Comparison of ENCODE assay signal across 13 cellular contexts in the genomic region with DNA sequence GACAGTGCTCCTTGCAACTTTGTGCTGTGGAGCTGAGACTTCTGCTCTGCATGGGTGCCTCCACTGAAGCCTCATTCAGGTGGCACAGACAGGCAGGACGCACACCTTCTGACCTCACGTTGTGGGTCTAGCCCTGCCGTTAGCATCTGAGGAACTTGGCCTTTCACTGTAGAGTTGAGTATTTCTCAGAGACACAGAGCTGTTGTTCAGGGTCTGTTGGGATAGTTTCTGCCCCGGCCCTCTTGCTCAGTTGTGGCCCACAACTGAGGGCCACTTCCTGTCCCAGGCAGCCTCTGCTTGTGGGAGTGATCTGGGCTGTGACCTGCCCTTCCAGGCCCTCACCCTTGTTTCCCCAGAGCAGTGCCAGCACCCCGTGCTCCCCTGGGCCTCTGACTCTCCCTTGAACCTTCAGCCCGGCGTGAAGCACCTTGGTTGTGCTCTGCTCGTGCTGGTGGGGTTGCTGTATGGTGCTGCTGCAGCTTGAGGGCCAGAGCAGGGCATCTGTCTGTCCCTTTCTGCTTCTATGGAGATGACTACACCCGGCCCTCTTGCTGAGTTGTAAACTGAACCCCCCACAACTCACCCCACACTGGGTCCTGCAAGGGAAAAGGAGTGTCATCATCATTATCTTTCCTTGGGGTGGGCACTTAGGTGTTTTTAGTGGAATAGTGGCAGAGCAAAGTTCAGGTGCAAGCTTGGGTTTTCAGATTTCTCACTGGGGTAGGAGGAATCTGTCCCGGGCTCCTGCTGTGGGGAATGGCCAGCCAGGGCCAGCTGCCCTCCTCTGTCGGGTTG. TPM values are rescaled to one million over a fixed set of nuclear protein-coding genes. Genes with fewer than 3 reads are reported as not detected.
DNase-seq lines count a peak whose midpoint lies in the region; ATAC-seq, FAIRE-seq and TF ChIP-seq lines count a peak whose summit lies in the region.
"Had no signal": no experiment of that assay in that cellular context is flagged by ENCODE, and none has a peak within 500 bp of the region (broad histone marks: within the 10 kb centered on the region; RNA-seq: fewer than 3 reads in every experiment).

No MANE protein-coding gene starts in this region.

- intact Hi-C loops in left cardiac atrium (cut with DNase I) = no loop called here

- H3K27ac ChIP-seq in BLaER1 treated with 17β-estradiol and CSF1 and Interleukin-3, amounts not matched to agents 10 nM and 100 nM = peak overlapping the region in 4 of 11 experiments; percentile 7 to 44 (median 32); a peak in 7 of 22 replicates
- no peak overlapping the region for H3K27ac ChIP-seq in coronary artery
- H3K27ac ChIP-seq: heart left ventricle had no signal

- peak overlapping the region in 8 of 11 experiments; percentile 5 to 45 (median 24); a peak in 13 of 22 replicates for H3K9ac ChIP-seq in BLaER1 treated with 17β-estradiol and CSF1 and Interleukin-3, amounts not matched to agents 10 nM and 100 nM
- peak overlapping the region; percentile 13 for H3K9ac ChIP-seq in iPS-15b (ENCODE audit: low read depth, low read length)

- FAIRE-seq in GM19239 (lab: Jason Lieb, UNC) = peak; percentile 80

- peaks cover 94 to 100% (median 100%) of the 10 kb centered on the region in 11 experiments for H4K20me1 ChIP-seq in BLaER1 treated with 17β-estradiol and CSF1 and Interleukin-3, amounts not matched to agents 10 nM and 100 nM

- no peak for ATAC-seq in GM21619 (IDR thresholded peaks at IDR 0.05; ENCODE audit: unreplicated experiment)
- ATAC-seq in left cardiac atrium = no peak

- peak overlapping the region; percentile 67 to 97 (median 87) for H3K4me2 ChIP-seq in BLaER1 treated with 17β-estradiol and CSF1 and Interleukin-3, amounts not matched to agents 10 nM and 100 nM

- DNase-seq in GM19239 (ENCODE audit: insufficient read length, low spot score) = no peak
- peak; percentile 72 for DNase-seq in NB4 (ENCODE audit: low read depth)
- DNase-seq in NCI-H226 = no peak
- DNase-seq in left cardiac atrium = no peak
- DNase-seq in coronary artery (ENCODE audit: low spot score) = no peak
- DNase-seq: BE2C, cortex of kidney, NCI-H524 treated with DMSO at 0.1 percent for 48 hours, SW 1271 had no signal

- H3K27me3 ChIP-seq in BLaER1 treated with 17β-estradiol and CSF1 and Interleukin-3, amounts not matched to agents 10 nM and 100 nM = no peaks in the 10 kb centered on the region
- no peaks in the 10 kb centered on the region for H3K27me3 ChIP-seq in iPS-15b (ENCODE audit: control insufficient read depth, insufficient read depth, low read length)
- H3K27me3 ChIP-seq: BE2C, heart left ventricle had no signal

- TF ChIP-seq CTCF in NB4 (IDR thresholded peaks at IDR 0.05; ENCODE audit: low read depth, low read length) = no peak
- TF ChIP-seq CTCF in coronary artery (IDR thresholded peaks at IDR 0.05) = no peak

- TF ChIP-seq POLR2A in NB4 (IDR thresholded peaks at IDR 0.05; ENCODE audit: extremely low read depth, insufficient read length) = no peak

- H3K36me3 ChIP-seq in BLaER1 treated with 17β-estradiol and CSF1 and Interleukin-3, amounts not matched to agents 10 nM and 100 nM = peaks cover 0 to 6% (median 0%) of the 10 kb centered on the region in 11 experiments; a peak in 2 of 22 replicates
- no peaks in the 10 kb centered on the region for H3K36me3 ChIP-seq in iPS-15b (ENCODE audit: control insufficient read depth, insufficient read depth, low read length)
- H3K36me3 ChIP-seq: BE2C had no signal

- no peaks in the 10 kb centered on the region for H3K9me3 ChIP-seq in BLaER1 treated with 17β-estradiol and CSF1 and Interleukin-3, amounts not matched to agents 10 nM and 100 nM (replicated peaks in 1 of 11)
- H3K9me3 ChIP-seq in iPS-15b (ENCODE audit: control insufficient read depth, insufficient read depth, low read length) = no peaks in the 10 kb centered on the region
- H3K9me3 ChIP-seq: BE2C, heart left ventricle had no signal

- H3K4me1 ChIP-seq in BLaER1 treated with 17β-estradiol and CSF1 and Interleukin-3, amounts not matched to agents 10 nM and 100 nM = peaks cover 74 to 82% (median 78%) of the 10 kb centered on the region in 10 experiments
- H3K4me1 ChIP-seq in iPS-15b (ENCODE audit: control insufficient read depth, insufficient read depth, low read length) = peaks cover 32% of the 10 kb centered on the region

- no peak overlapping the region for H3K4me3 ChIP-seq in BLaER1 treated with 17β-estradiol and CSF1 and Interleukin-3, amounts not matched to agents 10 nM and 100 nM
- H3K4me3 ChIP-seq in NB4 (ENCODE audit: low read depth, low read length) (no peak overlapping the region), iPS-15b (ENCODE audit: low read depth, low read length) (no peak overlapping the region), coronary artery (no peak overlapping the region)
- H3K4me3 ChIP-seq: heart left ventricle had no signal

RNA-seq across cellular contexts. Expression of a gene that starts 11.7 kb away (rescaled TPM):
- total RNA-seq in left cardiac atrium = 10 to 100 TPM; 14.5 to 14.8 TPM

RNA-seq across cellular contexts. Expression of a gene that starts 18.3 kb away (rescaled TPM):
- total RNA-seq in left cardiac atrium = 10 to 100 TPM in 1 of 2 donors, 1 to 10 TPM in 1; 9.9 to 10.7 TPM

RNA-seq across cellular contexts. Expression of a gene that starts 46.9 kb away (rescaled TPM):
- 10 to 100 TPM; 58.4 to 63.4 TPM for total RNA-seq in left cardiac atrium
